ENCODE assay signal across 19 cellular contexts in genomic region chr4:41158756-41159155, GRCh38. TPM values are rescaled to one million over a fixed set of nuclear protein-coding genes. Genes with fewer than 3 reads are reported as not detected.
A peak's percentile ranks its signal among the peaks of the same experiment; 100 is the strongest.
DNase-seq lines count a peak whose midpoint lies in the region; ATAC-seq, FAIRE-seq and TF ChIP-seq lines count a peak whose summit lies in the region.
"Had no signal": no experiment of that assay in that cellular context is flagged by ENCODE, and none has a peak within 500 bp of the region (broad histone marks: within the 10 kb centered on the region; RNA-seq: fewer than 3 reads in every experiment).

No MANE protein-coding gene starts in this region.

- H3K4me3 ChIP-seq in RWPE2 (ENCODE audit: severe bottlenecking) = no peak overlapping the region
- H3K4me3 ChIP-seq in keratinocyte (ENCODE audit: control insufficient read depth in 2 of 3, extremely low read depth in 1 of 3, insufficient read depth in 2 of 3, low read depth in 1 of 3, low read length in 3 of 3) = no peak overlapping the region
- H3K4me3 ChIP-seq in thyroid gland (replicated peaks in 1 of 3) = no peak overlapping the region
- H3K4me3 ChIP-seq: Peyer's patch had no signal

- peaks cover 45% of the 10 kb centered on the region for H3K79me2 ChIP-seq in keratinocyte (ENCODE audit: control insufficient read depth, insufficient read depth, low read length)

- H3K27ac ChIP-seq in RWPE2 (ENCODE audit: poor library complexity, severe bottlenecking) (peak overlapping the region; percentile 99), keratinocyte (ENCODE audit: control insufficient read depth, insufficient read depth, low read length) (peak overlapping the region; percentile 71), thyroid gland (peak overlapping the region in 2 of 3 donors; percentile 7 to 11)
- H3K27ac ChIP-seq: HL-60, Peyer's patch had no signal

- H3K27me3 Mint-ChIP-seq in HFFc6 (ENCODE audit: insufficient read depth) = no peaks in the 10 kb centered on the region

- no peaks in the 10 kb centered on the region for H3K9me3 Mint-ChIP-seq in HFFc6
- H3K9me3 Mint-ChIP-seq: CD4-positive, alpha-beta T cell had no signal

- no peaks in the 10 kb centered on the region for H3K9me3 ChIP-seq in RWPE2 (ENCODE audit: severe bottlenecking)
- no peaks in the 10 kb centered on the region for H3K9me3 ChIP-seq in keratinocyte (ENCODE audit: control insufficient read depth, low read depth, low read length)
- no peaks in the 10 kb centered on the region for H3K9me3 ChIP-seq in thyroid gland
- H3K9me3 ChIP-seq: BE2C, Peyer's patch had no signal

- H3K4me1 Mint-ChIP-seq in HFFc6 (ENCODE audit: low read depth) = peaks cover 92% of the 10 kb centered on the region

- no peaks in the 10 kb centered on the region for H4K20me1 ChIP-seq in keratinocyte (ENCODE audit: control insufficient read depth, extremely low read depth, insufficient read depth, low read length)

- intact Hi-C loops in thyroid gland (cut with DNase I) = no loop called here

- no peak for TF ChIP-seq POLR2A in thyroid gland (IDR thresholded peaks at IDR 0.05)

- FAIRE-seq in keratinocyte (lab: Jason Lieb, UNC) = peak; percentile 51
- FAIRE-seq: D721Med had no signal

- ATAC-seq in RWPE2 (ENCODE audit: low read depth) = no peak

- H3K36me3 Mint-ChIP-seq in HFFc6 (ENCODE audit: low read depth) = peaks cover 5% of the 10 kb centered on the region; the same call in 1 of the 2 replicates

- H3K9ac ChIP-seq in keratinocyte (ENCODE audit: control insufficient read depth, extremely low read depth, insufficient read depth, low read length) = no peak overlapping the region

- DNase-seq in HFFc6 (no peak), RWPE2 (ENCODE audit: low spot score) (no peak), keratinocyte (ENCODE audit: low read depth, low spot score) (no peak), thyroid gland (no peak), NCI-H69 (lab: John Stamatoyannopoulos, UW) (no peak), T1000 (lab: John Stamatoyannopoulos, UW) (no peak)
- no peak for DNase-seq in stimulated activated naive CD4-positive, alpha-beta T cell (lab: John Stamatoyannopoulos, UW)
- DNase-seq: BE2C; CD4-positive, alpha-beta T cell; DMS79; H7; KG1; NCI-H1436 treated with DMSO at 0.1 percent for 48 hours; NCI-H2029 treated with DMSO at 0.1 percent for 48 hours; NCI-H510A treated with DMSO at 0.1 percent for 48 hours; Peyer's patch; SHP77 treated with DMSO at 0.1 percent for 48 hours had no signal

- no peak overlapping the region for H2AFZ ChIP-seq in keratinocyte (ENCODE audit: control insufficient read depth, low read length)

- TF ChIP-seq CTCF in HFFc6 (IDR thresholded peaks at IDR 0.05) (no peak), RWPE2 (IDR thresholded peaks at IDR 0.05; ENCODE audit: poor library complexity, severe bottlenecking) (no peak), keratinocyte (optimal IDR thresholded peaks at IDR 0.05 in 1 of 3, IDR thresholded peaks at IDR 0.05 in 1 of 3, conservative IDR thresholded peaks at IDR 0.05 in 1 of 3; ENCODE audit: extremely low read depth in 1 of 3, insufficient read depth in 2 of 3, low read length in 3 of 3) (no peak), thyroid gland (IDR thresholded peaks at IDR 0.05) (no peak)

- dilution Hi-C loops in keratinocyte (cut with MboI; ENCODE audit: extremely low pct_ligation_motif_present, low sequenced_read_pairs) = no loop called here

- no peaks in the 10 kb centered on the region for H3K36me3 ChIP-seq in RWPE2 (ENCODE audit: low read depth)
- H3K36me3 ChIP-seq in keratinocyte (ENCODE audit: control insufficient read depth in 2 of 2, extremely low read depth in 1 of 2, insufficient read depth in 2 of 2, low read length in 2 of 2) = peaks cover 0 to 6% of the 10 kb centered on the region in 2 experiments
- no peaks in the 10 kb centered on the region for H3K36me3 ChIP-seq in thyroid gland
- H3K36me3 ChIP-seq: BE2C, Peyer's patch had no signal

- peak overlapping the region; percentile 83 for H3K27ac Mint-ChIP-seq in HFFc6
- H3K27ac Mint-ChIP-seq: CD4-positive, alpha-beta T cell had no signal

- H3K4me2 ChIP-seq in keratinocyte (ENCODE audit: control insufficient read depth, extremely low read depth, insufficient read depth, low read depth, low read length) = peak overlapping the region; percentile 22

- WGBS in thyroid gland, 2 donors = 93 to 94% methylated on average over 5 of the region's 5 CpGs

- H3K27me3 ChIP-seq in RWPE2 (ENCODE audit: insufficient read depth, poor library complexity, severe bottlenecking) (no peaks in the 10 kb centered on the region), keratinocyte (ENCODE audit: control insufficient read depth, extremely low read depth, insufficient read depth, low read length) (no peaks in the 10 kb centered on the region), thyroid gland (no peaks in the 10 kb centered on the region)
- H3K27me3 ChIP-seq: BE2C, Peyer's patch had no signal

- H3K4me1 ChIP-seq in RWPE2 (ENCODE audit: insufficient read depth, poor library complexity, severe bottlenecking) = peaks cover 92% of the 10 kb centered on the region
- peaks cover 78% of the 10 kb centered on the region for H3K4me1 ChIP-seq in keratinocyte (ENCODE audit: control insufficient read depth, extremely low read depth, insufficient read depth, low read length)
- peaks cover 24 to 38% of the 10 kb centered on the region in 2 donors for H3K4me1 ChIP-seq in thyroid gland
- H3K4me1 ChIP-seq: BE2C, Peyer's patch had no signal

- H3K9me1 ChIP-seq in keratinocyte (ENCODE audit: control insufficient read depth, extremely low read depth, insufficient read depth, low read length) = no peaks in the 10 kb centered on the region

- H3K4me3 Mint-ChIP-seq in HFFc6 = no peak overlapping the region; the same call in 1 of the 2 replicates
- H3K4me3 Mint-ChIP-seq: CD4-positive, alpha-beta T cell had no signal

RNA-seq across cellular contexts. Expression of gene APBB2, which starts 55.6 kb away (rescaled TPM):
- 10 to 100 TPM; 32.4 to 45.5 (median 35.8) TPM for total RNA-seq in HFFc6 (2021; fragmentation: NEBNext Ultra II Directional; extraction: Animal tissue kit (Norgen Biotek cat#: 25700))
- polyA plus RNA-seq in keratinocyte = 47.0 to 68.3 TPM (median 57.3 TPM) in 3 replicates
- 23.0 TPM for polyA plus RNA-seq in keratinocyte (2011; ENCODE audit: low read depth)
- 50.7 and 53.2 TPM in 2 replicates for polyA plus RNA-seq in keratinocyte (2011; cell fraction: cytosol; rRNA removed)
- 104 and 115 TPM in 2 replicates for polyA plus RNA-seq in keratinocyte (2011; cell fraction: nucleus; rRNA removed)
- polyA plus RNA-seq in keratinocyte (2012; ENCODE audit: low replicate concordance) = 13.7 and 37.4 TPM in 2 replicates
- polyA minus RNA-seq in keratinocyte = 88.0 to 138 TPM (median 97.6 TPM) in 3 replicates
- polyA minus RNA-seq in keratinocyte (2011; cell fraction: cytosol; rRNA and poly(A)+ RNA removed) = 40.5 TPM
- 67.3 and 155 TPM in 2 replicates for polyA minus RNA-seq in keratinocyte (2011; cell fraction: nucleus; rRNA and poly(A)+ RNA removed)
- 100 to 1,000 TPM; 174 to 253 (median 199) TPM for total RNA-seq in thyroid gland

Comparison
In these comparisons a context has a peak if more than half of its experiments do, and no peak if none do; other contexts are left out.
1. H3K27ac ChIP-seq: peak in every context shown above with its lines; median percentile 99 in RWPE2; 71 in keratinocyte; 9 in thyroid gland.